ENCODE assay signal across 22 cellular contexts in genomic region chr12:116018282-116018681, GRCh38.
"Had no signal": no experiment of that assay in that cellular context is flagged by ENCODE, and none has a peak within 500 bp of the region (broad histone marks: within the 10 kb centered on the region; RNA-seq: fewer than 3 reads in every experiment).

No MANE protein-coding gene starts in this region.

- H3K4me3 ChIP-seq: ascending aorta, dorsolateral prefrontal cortex, esophagus squamous epithelium, left lung, ovary, suprapubic skin, tibial nerve had no signal

- H3K27ac ChIP-seq: ascending aorta, dorsolateral prefrontal cortex, esophagus squamous epithelium, left lung, neutrophil, ovary, suprapubic skin, tibial nerve had no signal

- H3K9me3 ChIP-seq: ascending aorta, esophagus squamous epithelium, left lung, neutrophil, ovary, suprapubic skin, tibial nerve had no signal

- ATAC-seq: activated naive CD4-positive, alpha-beta T cell treated with anti-CD3 and anti-CD28 coated beads, Interleukin-2, amount 50 U/mL, for 72 hours; effector memory CD8-positive, alpha-beta T cell; left lung; stimulated activated effector memory CD8-positive, alpha-beta T cell treated with anti-CD3 and anti-CD28 coated beads, Interleukin-12 subunit alpha, Interleukin-12 subunit beta, amount 100 ng/mL, for 72 hours; stimulated activated naive CD8-positive, alpha-beta T cell treated with anti-CD3 and anti-CD28 coated beads, Interleukin-15, amount 100 ng/mL, for 72 hours; WTC11 had no signal

- DNase-seq: activated T-cell treated with anti-CD3 and anti-CD28 coated beads, Interleukin-2, amount 50 U/mL, for 1 hour; dorsolateral prefrontal cortex; effector memory CD8-positive, alpha-beta T cell; esophagus squamous epithelium; foreskin fibroblast; left lung; midbrain; ovary; right cardiac atrium; small intestine; stimulated activated CD4-positive, alpha-beta T cell treated with anti-CD3 and anti-CD28 coated beads, Interleukin-2, amount 100 ng/mL, for 24 hours; stimulated activated naive CD8-positive, alpha-beta T cell treated with anti-CD3 and anti-CD28 coated beads, Interleukin-15, amount 100 ng/mL, for 72 hours; T-helper 1 cell had no signal

- H3K4me1 ChIP-seq: suprapubic skin had no signal

- H3K27me3 ChIP-seq: ascending aorta, dorsolateral prefrontal cortex, esophagus squamous epithelium, left lung, neutrophil, ovary, suprapubic skin, tibial nerve had no signal

- H3K36me3 ChIP-seq: ovary had no signal

- FAIRE-seq: colon, endothelial cell of umbilical vein, small intestine had no signal
